In genomic region chr13:102596147-102597028, GRCh38 we compare ENCODE assay signal across 8 cellular contexts. TPM values are rescaled to one million over a fixed set of nuclear protein-coding genes. Genes with fewer than 3 reads are reported as not detected.
DNase-seq lines count a peak whose midpoint lies in the region; ATAC-seq, FAIRE-seq and TF ChIP-seq lines count a peak whose summit lies in the region.

TPP2 (plus strand) TSS chr13:102596986; CDS start chr13:102597039, 53 bp downstream.

- peaks cover 3% of the 10 kb centered on the region for H3K36me3 Mint-ChIP-seq in type B pancreatic cell

- H3K4me1 Mint-ChIP-seq in type B pancreatic cell (ENCODE audit: unreplicated experiment) = peaks cover 46% of the 10 kb centered on the region

- H3K4me3 ChIP-seq in adrenal gland (peak within 1 kb of the TSS; percentile 74 to 95 (median 92)), heart left ventricle (peak within 1 kb of the TSS; percentile 64 to 97 (median 86))

- H3K27ac Mint-ChIP-seq in type B pancreatic cell = peak within 1 kb of the TSS; percentile 100

- no peaks in the 10 kb centered on the region for H3K9me3 ChIP-seq in adrenal gland (replicated peaks in 1 of 3)
- H3K9me3 ChIP-seq in heart left ventricle = no peaks in the 10 kb centered on the region

- H3K36me3 ChIP-seq in adrenal gland (replicated peaks in 1 of 2) (no peaks in the 10 kb centered on the region), heart left ventricle (peaks cover 0 to 7% (median 0%) of the 10 kb centered on the region in 9 donors)

- peak; percentile 93 for DNase-seq in GM12892 (ENCODE audit: insufficient read length)
- peak; percentile 99 for DNase-seq in NCI-H146 (lab: John Stamatoyannopoulos, UW)
- peak; percentile 94 to 99 (median 97) for DNase-seq in T-helper 1 cell
- DNase-seq in adrenal gland = peak; percentile 99 to 100 (median 100)
- DNase-seq in heart left ventricle = peak; percentile 99 to 100 (median 100)
- peak; percentile 96 for DNase-seq in pons (ENCODE audit: low spot score)
- peak; percentile 99 for DNase-seq in type B pancreatic cell (ENCODE audit: extremely low spot score, unreplicated experiment)

- H3K27me3 ChIP-seq in adrenal gland (no peaks in the 10 kb centered on the region), heart left ventricle (no peaks in the 10 kb centered on the region)

- TF ChIP-seq CTCF in adrenal gland (IDR thresholded peaks at IDR 0.05) = no peak
- no peak for TF ChIP-seq CTCF in heart left ventricle (IDR thresholded peaks at IDR 0.05)
- TF ChIP-seq CTCF in type B pancreatic cell (conservative IDR thresholded peaks at IDR 0.05) = no peak

- TF ChIP-seq POLR2A in GM12892 (IDR thresholded peaks at IDR 0.05; ENCODE audit: low read depth, low read length) = peak; percentile 94; the same call in 1 of the 2 replicates
- TF ChIP-seq POLR2A in adrenal gland (IDR thresholded peaks at IDR 0.05) = peak in 1 of 2 donors; percentile 23
- TF ChIP-seq POLR2A in heart left ventricle (IDR thresholded peaks at IDR 0.05) = peak; percentile 47 to 84

- peaks cover 10 to 31% of the 10 kb centered on the region in 2 donors for H3K4me1 ChIP-seq in adrenal gland (replicated peaks in 1 of 2)
- peaks cover 0 to 71% (median 38%) of the 10 kb centered on the region in 12 donors for H3K4me1 ChIP-seq in heart left ventricle

- no peaks in the 10 kb centered on the region for H3K9me3 Mint-ChIP-seq in type B pancreatic cell

- intact Hi-C loops in adrenal gland (cut with DNase I) = loop anchor here in 1 of 2 donors (5.0 kb wide), 1 partner anchor 251 kb away; the partner anchor contains the start of gene ERCC5
- intact Hi-C loops in heart left ventricle (cut with DNase I) = loop anchor here in 8 of 10 donors (1.0 to 5.0 kb wide), 10 partner anchors 51 to 251 kb away; partner anchors contain the start of genes ERCC5 (in 2 of the 8), TEX30 (in 2 of the 8), BIVM (in 1 of the 8) and POGLUT2 (in 1 of the 8)

- H3K27ac ChIP-seq in adrenal gland (peak within 1 kb of the TSS; percentile 56 to 98 (median 98)), heart left ventricle (peak within 1 kb of the TSS; percentile 95 to 100 (median 98))

- peak; percentile 76 for ATAC-seq in HG02852 (IDR thresholded peaks at IDR 0.05; ENCODE audit: unreplicated experiment)
- ATAC-seq in heart left ventricle = peak; percentile 98 to 99 (median 99)

- peak within 1 kb of the TSS; percentile 100 for H3K4me3 Mint-ChIP-seq in type B pancreatic cell

- 0 to 1% (median 1%) methylated on average over 5 to 53 of the region's 53 CpGs for WGBS in adrenal gland, 4 donors
- 0 to 1% (median 0%) methylated on average over 25 to 53 of the region's 53 CpGs for WGBS in heart left ventricle, 4 donors

- no peaks in the 10 kb centered on the region for H3K27me3 Mint-ChIP-seq in type B pancreatic cell

- FAIRE-seq in GM12892 (lab: Jason Lieb, UNC) = peak; percentile 99

RNA-seq across cellular contexts. Expression of gene TPP2, which starts in this region (rescaled TPM):
- 47.7 TPM for polyA plus RNA-seq in GM12892 (2012; ENCODE audit: missing spikeins)
- 10 to 100 TPM; 16.5 to 50.6 (median 24.8) TPM for total RNA-seq in adrenal gland
- polyA plus RNA-seq in adrenal gland = 10 to 100 TPM; 13.8 to 37.1 (median 25.0) TPM
- 10 to 100 TPM; 26.0 to 37.9 (median 32.4) TPM for total RNA-seq in heart left ventricle
- polyA plus RNA-seq in heart left ventricle = 10 to 100 TPM; 13.0 to 24.1 TPM
- total RNA-seq in type B pancreatic cell (ENCODE audit: low replicate concordance) = 43.6 and 54.4 TPM in 2 replicates

Comparison
In these comparisons a context has a peak if more than half of its experiments do, and no peak if none do; other contexts are left out.
1. Peak in every context shown above with its lines: DNase-seq, ATAC-seq, H3K4me3 ChIP-seq and H3K27ac ChIP-seq.